In genomic region chr2:169571571-169571970, GRCh38 we compare ENCODE assay signal across 17 cellular contexts. TPM values are rescaled to one million over a fixed set of nuclear protein-coding genes. Genes with fewer than 3 reads are reported as not detected.
DNase-seq lines count a peak whose midpoint lies in the region; ATAC-seq and TF ChIP-seq lines count a peak whose summit lies in the region.
"Had no signal": no experiment of that assay in that cellular context is flagged by ENCODE, and none has a peak within 500 bp of the region (broad histone marks: within the 10 kb centered on the region; RNA-seq: fewer than 3 reads in every experiment).

No MANE protein-coding gene starts in this region.

- H2AFZ ChIP-seq in GM23338 (no peak overlapping the region), PC-9 (no peak overlapping the region)

- peaks cover 14% of the 10 kb centered on the region for H3K9me3 Mint-ChIP-seq in GM23338
- H3K9me3 Mint-ChIP-seq: activated CD8-positive, alpha-beta T cell treated with anti-CD3 and anti-CD28 coated beads for 36 hours; activated naive CD8-positive, alpha-beta T cell treated with anti-CD3 and anti-CD28 coated beads, Interleukin-2, amount 50 U/mL, for 24 hours; activated T-cell treated with anti-CD3 and anti-CD28 coated beads, Interleukin-2, amount 50 U/mL, for 72 hours had no signal

- no peak overlapping the region for H3K27ac Mint-ChIP-seq in GM23338
- H3K27ac Mint-ChIP-seq: activated CD8-positive, alpha-beta T cell treated with anti-CD3 and anti-CD28 coated beads for 36 hours; activated naive CD8-positive, alpha-beta T cell treated with anti-CD3 and anti-CD28 coated beads, Interleukin-2, amount 50 U/mL, for 24 hours; activated T-cell treated with anti-CD3 and anti-CD28 coated beads, Interleukin-2, amount 50 U/mL, for 72 hours had no signal

- DNase-seq in GM23338 (ENCODE audit: low spot score) (no peak), PC-9 (no peak), CD1c-positive myeloid dendritic cell (ENCODE audit: extremely low spot score) (no peak), NCI-H128 (lab: John Stamatoyannopoulos, UW; ENCODE audit: unreplicated experiment) (no peak), NCI-H187 treated with DMSO at 0.1 percent for 48 hours (lab: John Stamatoyannopoulos, UW) (no peak)
- DNase-seq: activated CD8-positive, alpha-beta T cell treated with anti-CD3 and anti-CD28 coated beads for 36 hours; activated naive CD8-positive, alpha-beta T cell treated with anti-CD3 and anti-CD28 coated beads, Interleukin-2, amount 50 U/mL, for 24 hours; activated T-cell treated with anti-CD3 and anti-CD28 coated beads, Interleukin-2, amount 50 U/mL, for 72 hours; dorsolateral prefrontal cortex; left ventricle myocardium superior; NCI-H446 treated with DMSO at 0.1 percent for 48 hours; Right ventricle myocardium superior; stimulated activated CD4-positive, alpha-beta T cell treated with anti-CD3 and anti-CD28 coated beads, Interleukin-2, amount 100 ng/mL, for 48 hours; T-helper 2 cell; uterus had no signal

- H3K79me2 ChIP-seq in GM23338 (replicated peaks; ENCODE audit: insufficient read depth) (peaks cover 57% of the 10 kb centered on the region), PC-9 (ENCODE audit: low read depth) (peaks cover 14% of the 10 kb centered on the region)

- peak overlapping the region; percentile 25 to 92 (median 82); a peak in 21 of 22 replicates for H3K4me2 ChIP-seq in BLaER1 treated with 17β-estradiol and CSF1 and Interleukin-3, amounts not matched to agents 10 nM and 100 nM
- H3K4me2 ChIP-seq in GM23338: 0 out of 2 replicates have a peak overlapping the region, but pooled peaks have one; percentile 84
- H3K4me2 ChIP-seq in PC-9: 0 out of 2 replicates have a peak overlapping the region, but pooled peaks have one; percentile 23

- 0 out of 2 replicates have a peak, but pooled peaks cover 4% of the 10 kb centered on the region for H3F3A ChIP-seq in GM23338 (replicated peaks; ENCODE audit: low read depth)
- no peaks in the 10 kb centered on the region for H3F3A ChIP-seq in PC-9 (ENCODE audit: insufficient read depth, low read depth)

- H3K4me3 Mint-ChIP-seq in GM23338: no peak overlapping the region; the same call in 2 of the 3 replicates
- H3K4me3 Mint-ChIP-seq: activated CD8-positive, alpha-beta T cell treated with anti-CD3 and anti-CD28 coated beads for 36 hours; activated naive CD8-positive, alpha-beta T cell treated with anti-CD3 and anti-CD28 coated beads, Interleukin-2, amount 50 U/mL, for 24 hours had no signal

- H3K4me3 ChIP-seq in BLaER1 treated with 17β-estradiol and CSF1 and Interleukin-3, amounts not matched to agents 10 nM and 100 nM: peak overlapping the region in 5 of 10 experiments; percentile 25 to 87 (median 83); a peak in 6 of 20 replicates
- H3K4me3 ChIP-seq in GM23338: no peak overlapping the region
- H3K4me3 ChIP-seq in PC-9: no peak overlapping the region
- peak overlapping the region; percentile 89; the same call in 1 of the 2 replicates for H3K4me3 ChIP-seq in iPS-20b (ENCODE audit: low read length)
- H3K4me3 ChIP-seq: uterus had no signal

- H3K9me3 ChIP-seq in BLaER1 treated with 17β-estradiol and CSF1 and Interleukin-3, amounts not matched to agents 10 nM and 100 nM (replicated peaks in 1 of 11): peaks cover 0 to 8% (median 0%) of the 10 kb centered on the region in 11 experiments; a peak in 4 of 22 replicates
- H3K9me3 ChIP-seq in PC-9 (ENCODE audit: insufficient read depth, low read depth): no peaks in the 10 kb centered on the region
- no peaks in the 10 kb centered on the region for H3K9me3 ChIP-seq in iPS-20b (ENCODE audit: insufficient read depth, low read depth, low read length)
- H3K9me3 ChIP-seq: uterus had no signal

- ATAC-seq in GM23338: no peak
- ATAC-seq: activated CD8-positive, alpha-beta T cell treated with anti-CD3 and anti-CD28 coated beads for 36 hours; activated naive CD8-positive, alpha-beta T cell treated with anti-CD3 and anti-CD28 coated beads, Interleukin-2, amount 50 U/mL, for 24 hours; activated T-cell treated with anti-CD3 and anti-CD28 coated beads, Interleukin-2, amount 50 U/mL, for 72 hours; left ventricle myocardium superior had no signal

- H3K36me3 Mint-ChIP-seq in GM23338 (ENCODE audit: low read depth): peaks cover 10% of the 10 kb centered on the region; the same call in 1 of the 3 replicates

- intact Hi-C loops in PC-9 (cut with micrococcal nuclease; ENCODE audit: unreplicated experiment): no loop called here

- peaks cover 8 to 49% (median 34%) of the 10 kb centered on the region in 11 experiments for H3K36me3 ChIP-seq in BLaER1 treated with 17β-estradiol and CSF1 and Interleukin-3, amounts not matched to agents 10 nM and 100 nM
- no peaks in the 10 kb centered on the region; the same call in 1 of the 2 replicates for H3K36me3 ChIP-seq in GM23338 (ENCODE audit: insufficient read depth)
- no peaks in the 10 kb centered on the region for H3K36me3 ChIP-seq in PC-9 (ENCODE audit: low read depth)
- H3K36me3 ChIP-seq in iPS-20b (ENCODE audit: insufficient read depth, low read depth, low read length): peaks cover 22% of the 10 kb centered on the region
- H3K36me3 ChIP-seq: uterus had no signal

- H3K4me1 ChIP-seq in BLaER1 treated with 17β-estradiol and CSF1 and Interleukin-3, amounts not matched to agents 10 nM and 100 nM: peaks cover 14 to 36% (median 30%) of the 10 kb centered on the region in 10 experiments; a peak in 19 of 20 replicates
- H3K4me1 ChIP-seq in GM23338 (ENCODE audit: insufficient read depth) (no peaks in the 10 kb centered on the region), PC-9 (replicated peaks; ENCODE audit: insufficient read depth) (no peaks in the 10 kb centered on the region), iPS-20b (ENCODE audit: insufficient read depth, low read length) (0 out of 2 replicates have a peak, but pooled peaks cover 2% of the 10 kb centered on the region)

- CTCF ChIA-PET in PC-9 (lab: Charles Lee): no interaction called here

- no TSS peak for BruUV-seq in PC-9 (replicated peaks; lab: Mats Ljungman, UMichigan)

- H4K20me1 ChIP-seq in BLaER1 treated with 17β-estradiol and CSF1 and Interleukin-3, amounts not matched to agents 10 nM and 100 nM: peaks cover 0 to 27% (median 4%) of the 10 kb centered on the region in 11 experiments; a peak in 5 of 22 replicates
- H4K20me1 ChIP-seq in GM23338 (replicated peaks; ENCODE audit: insufficient read depth): peaks cover 11% of the 10 kb centered on the region; the same call in 1 of the 2 replicates
- no peaks in the 10 kb centered on the region for H4K20me1 ChIP-seq in PC-9 (ENCODE audit: insufficient read depth)

- TF ChIP-seq CTCF in GM23338 (conservative IDR thresholded peaks at IDR 0.05; ENCODE audit: low read depth in 2 of 2) (no peak), PC-9 (conservative IDR thresholded peaks at IDR 0.05) (no peak)

- H3K9ac ChIP-seq in BLaER1 treated with 17β-estradiol and CSF1 and Interleukin-3, amounts not matched to agents 10 nM and 100 nM: peak overlapping the region in 3 of 11 experiments; percentile 4 to 87 (median 81); a peak in 3 of 22 replicates
- H3K9ac ChIP-seq in iPS-20b (ENCODE audit: low read depth, low read length): no peak overlapping the region

- POLR2A ChIA-PET in PC-9 (lab: Charles Lee; ENCODE audit: unreplicated experiment): no interaction called here

- H3K9me2 ChIP-seq in GM23338 (ENCODE audit: insufficient read depth): no peaks in the 10 kb centered on the region
- no peaks in the 10 kb centered on the region for H3K9me2 ChIP-seq in PC-9 (ENCODE audit: insufficient read depth)

- H3K4me1 Mint-ChIP-seq in GM23338: peaks cover 5% of the 10 kb centered on the region; the same call in 2 of the 3 replicates

- H3K27me3 ChIP-seq in BLaER1 treated with 17β-estradiol and CSF1 and Interleukin-3, amounts not matched to agents 10 nM and 100 nM: no peaks in the 10 kb centered on the region
- H3K27me3 ChIP-seq in GM23338 (ENCODE audit: insufficient read depth) (no peaks in the 10 kb centered on the region), PC-9 (ENCODE audit: insufficient read depth, low read depth) (no peaks in the 10 kb centered on the region), iPS-20b (ENCODE audit: insufficient read depth, low read length) (no peaks in the 10 kb centered on the region)
- H3K27me3 ChIP-seq: dorsolateral prefrontal cortex, uterus had no signal

- peaks cover 5% of the 10 kb centered on the region for H3K27me3 Mint-ChIP-seq in GM23338 (ENCODE audit: insufficient read depth, low read depth, poor library complexity)
- H3K27me3 Mint-ChIP-seq: activated CD8-positive, alpha-beta T cell treated with anti-CD3 and anti-CD28 coated beads for 36 hours; activated naive CD8-positive, alpha-beta T cell treated with anti-CD3 and anti-CD28 coated beads, Interleukin-2, amount 50 U/mL, for 24 hours had no signal

- H3K27ac ChIP-seq in BLaER1 treated with 17β-estradiol and CSF1 and Interleukin-3, amounts not matched to agents 10 nM and 100 nM: no peak overlapping the region
- H3K27ac ChIP-seq in GM23338 (ENCODE audit: low read depth) (no peak overlapping the region), PC-9 (no peak overlapping the region), iPS-20b (ENCODE audit: low read length) (no peak overlapping the region)
- H3K27ac ChIP-seq: dorsolateral prefrontal cortex, uterus had no signal

TF ChIP-seq in GM23338, 12 proteins besides CTCF, POLR2A, EP300 and RAD21:
- TF ChIP-seq POLR2AphosphoS5 (IDR thresholded peaks at IDR 0.05; ENCODE audit: low read depth) (no peak), ZNF331 (CRISPR knock-in tag; IDR thresholded peaks at IDR 0.05; ENCODE audit: low read depth) (no peak), ZNF114 (CRISPR knock-in tag; IDR thresholded peaks at IDR 0.05) (no peak), EZH2phosphoT487 (IDR thresholded peaks at IDR 0.05; ENCODE audit: unreplicated experiment) (no peak)

RNA-seq across cellular contexts. Expression of gene FASTKD1, which starts 2.1 kb away (rescaled TPM):
- 49.0 and 74.8 TPM in 2 replicates for total RNA-seq in GM23338 (2014; rRNA removed; shearing (Covaris generic))
- 53.3 and 65.5 TPM in 2 replicates for polyA plus RNA-seq in GM23338 (2016; fragmentation: Nextera tagmentation; extraction: Ambion mirVana)
- total RNA-seq in PC-9 (2021): 19.2 and 22.5 TPM in 2 replicates

RNA-seq across cellular contexts. Expression of gene PPIG, which starts 12.6 kb away (rescaled TPM):
- total RNA-seq in GM23338 (2014; rRNA removed; shearing (Covaris generic)): 38.8 and 40.7 TPM in 2 replicates
- 117 and 157 TPM in 2 replicates for polyA plus RNA-seq in GM23338 (2016; fragmentation: Nextera tagmentation; extraction: Ambion mirVana)
- 28.4 and 34.0 TPM in 2 replicates for total RNA-seq in PC-9 (2021)

Comparison
In these comparisons a context has a peak if more than half of its experiments do, and no peak if none do; other contexts are left out.
1. H3K4me2 ChIP-seq: peak in every context shown above with its lines; median percentile 84 in GM23338; 82 in BLaER1 treated with 17β-estradiol and CSF1 and Interleukin-3, amounts not matched to agents 10 nM and 100 nM; 23 in PC-9.